Comparison of ENCODE assay signal across 8 cellular contexts in the genomic region with DNA sequence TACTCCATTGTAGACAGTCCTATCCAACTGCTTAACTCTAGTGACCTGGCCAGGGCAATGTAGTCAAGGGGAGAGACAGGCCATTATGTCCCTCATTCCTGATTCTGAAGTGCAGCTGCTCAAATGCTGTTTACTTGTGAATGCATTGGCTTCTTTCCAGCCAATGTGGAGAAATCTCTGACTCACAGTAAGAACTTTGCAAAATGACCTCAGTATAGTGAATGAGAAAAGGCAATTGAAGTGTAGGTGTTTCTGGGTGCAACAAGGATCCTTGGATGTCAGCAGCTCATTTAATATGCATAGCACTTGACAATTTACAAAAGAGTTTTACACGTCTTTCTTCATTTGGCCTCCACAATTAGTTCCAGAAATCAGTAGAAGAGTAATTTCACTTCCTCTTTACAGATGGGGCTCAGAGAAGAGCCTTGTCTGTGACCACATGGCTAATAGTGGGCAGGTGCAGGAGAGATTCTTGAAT.
DNase-seq lines count a peak whose midpoint lies in the region; ATAC-seq and TF ChIP-seq lines count a peak whose summit lies in the region.
"Had no signal": no experiment of that assay in that cellular context is flagged by ENCODE, and none has a peak within 500 bp of the region (broad histone marks: within the 10 kb centered on the region; RNA-seq: fewer than 3 reads in every experiment).

No MANE protein-coding gene starts in this region.

- no peak for TF ChIP-seq CTCF in glutamatergic neuron (IDR thresholded peaks at IDR 0.05; ENCODE audit: partially characterized antibody, unreplicated experiment)

- no peaks in the 10 kb centered on the region for H3K27me3 Mint-ChIP-seq in glutamatergic neuron (ENCODE audit: unreplicated experiment)

- no peaks in the 10 kb centered on the region for H3K9me3 Mint-ChIP-seq in glutamatergic neuron (ENCODE audit: unreplicated experiment)

- DNase-seq in amniotic epithelial cell (ENCODE audit: low read depth) (peak; percentile 1), stromal cell of bone marrow (ENCODE audit: low read depth) (peak; percentile 50), NCI-H1092 treated with DMSO at 0.1 percent for 48 hours (lab: John Stamatoyannopoulos, UW) (no peak), glutamatergic neuron (no peak), posterior vena cava (ENCODE audit: low spot score) (no peak)
- DNase-seq: activated naive CD4-positive, alpha-beta T cell treated with anti-CD3 and anti-CD28 coated beads, Interleukin-2, amount 50 U/mL, for 16 hours had no signal

- H3K4me1 Mint-ChIP-seq in glutamatergic neuron (ENCODE audit: low read depth, unreplicated experiment) = peaks cover 3% of the 10 kb centered on the region

- no peaks in the 10 kb centered on the region for H3K36me3 Mint-ChIP-seq in glutamatergic neuron (ENCODE audit: unreplicated experiment)

- peak; percentile 94 for ATAC-seq in GM19395 (IDR thresholded peaks at IDR 0.05; ENCODE audit: unreplicated experiment)
- ATAC-seq in HG03060 (IDR thresholded peaks at IDR 0.05; ENCODE audit: low read depth, unreplicated experiment) = peak; percentile 97

- intact Hi-C loops in posterior vena cava (cut with DNase I) = no loop called here

- H3K4me3 Mint-ChIP-seq in glutamatergic neuron (ENCODE audit: unreplicated experiment) = no peak overlapping the region

- H3K27ac Mint-ChIP-seq in glutamatergic neuron (ENCODE audit: unreplicated experiment) = no peak overlapping the region

Comparison
In these comparisons a context has a peak if more than half of its experiments do, and no peak if none do; other contexts are left out.
1. DNase-seq: peak in amniotic epithelial cell (single experiment) and stromal cell of bone marrow (single experiment); none in NCI-H1092 treated with DMSO at 0.1 percent for 48 hours (single experiment), glutamatergic neuron (single experiment) and posterior vena cava (single experiment).